In genomic region chr17:74961657-74962360, GRCh38 we compare ENCODE assay signal across 8 cellular contexts. TPM values are rescaled to one million over a fixed set of nuclear protein-coding genes. Genes with fewer than 3 reads are reported as not detected.
A peak's percentile ranks its signal among the peaks of the same experiment; 100 is the strongest.
DNase-seq lines count a peak whose midpoint lies in the region; ATAC-seq and TF ChIP-seq lines count a peak whose summit lies in the region.

No MANE protein-coding gene starts in this region.

- peaks cover 7% of the 10 kb centered on the region for H3K4me1 Mint-ChIP-seq in activated CD4-positive, alpha-beta memory T cell treated with anti-CD3 and anti-CD28 coated beads, Interleukin-2, amount 10 ng/mL, durations not matched to agents 7 days and 5 days

- H3K9me3 Mint-ChIP-seq in activated CD4-positive, alpha-beta memory T cell treated with anti-CD3 and anti-CD28 coated beads, Interleukin-2, amount 10 ng/mL, durations not matched to agents 7 days and 5 days, result no peaks in the 10 kb centered on the region

- H3K27ac Mint-ChIP-seq in activated CD4-positive, alpha-beta memory T cell treated with anti-CD3 and anti-CD28 coated beads, Interleukin-2, amount 10 ng/mL, durations not matched to agents 7 days and 5 days, result no peak overlapping the region

- intact Hi-C loops in dorsolateral prefrontal cortex (cut with DNase I), result loop anchor here (2.0 to 5.0 kb wide), 4 partner anchors 25 to 240 kb away; partner anchors contain the start of genes CDR2L (in 1 of the 2) and MRPL58 (in 1 of the 2)

- DNase-seq in CD1c-positive myeloid dendritic cell (ENCODE audit: extremely low spot score) (peak; percentile 89), HL-60 (ENCODE audit: low read depth in 1 of 2, low spot score in 1 of 2) (peak; percentile 66 to 87), NCI-H82 (lab: John Stamatoyannopoulos, UW) (peak; percentile 95), dorsolateral prefrontal cortex (peak; percentile 82 to 94 (median 90)), lung microvascular endothelial cell (ENCODE audit: low read depth in 2 of 2) (peak; percentile 89 to 93)
- DNase-seq in activated CD4-positive, alpha-beta memory T cell treated with anti-CD3 and anti-CD28 coated beads, Interleukin-2, amount 10 ng/mL, durations not matched to agents 7 days and 5 days, result peak; percentile 86
- peak; percentile 57 for DNase-seq in stimulated activated CD8-positive, alpha-beta memory T cell treated with anti-CD3 and anti-CD28 coated beads, Interleukin-12 subunit alpha, Interleukin-12 subunit beta, amount 100 ng/mL, for 24 hours (ENCODE audit: extremely low read depth)

- ATAC-seq in GM19035 (IDR thresholded peaks at IDR 0.05; ENCODE audit: unreplicated experiment), result no peak

- H3K4me3 Mint-ChIP-seq in activated CD4-positive, alpha-beta memory T cell treated with anti-CD3 and anti-CD28 coated beads, Interleukin-2, amount 10 ng/mL, durations not matched to agents 7 days and 5 days, result no peak overlapping the region

- POLR2A ChIA-PET in activated CD4-positive, alpha-beta memory T cell treated with anti-CD3 and anti-CD28 coated beads, Interleukin-2, amount 10 ng/mL, durations not matched to agents 7 days and 5 days (lab: Charles Lee), result interaction anchor here (0.6 to 3.1 kb wide), 10 partner anchors 11 to 244 kb away, joined by 3 to 23 read pairs (median 5); partner anchors contain the start of genes ARMC7, ATP5PD, FDXR and HID1

- no peak overlapping the region for H3K4me3 ChIP-seq in HL-60 (replicated peaks; ENCODE audit: insufficient read depth, low read length)
- peak overlapping the region in 9 of 59 donors; percentile 0 to 17 (median 13) for H3K4me3 ChIP-seq in dorsolateral prefrontal cortex

- H3K27me3 ChIP-seq in HL-60 (ENCODE audit: insufficient read depth, poor library complexity, severe bottlenecking) (no peaks in the 10 kb centered on the region), dorsolateral prefrontal cortex (no peaks in the 10 kb centered on the region)

- H3K36me3 Mint-ChIP-seq in activated CD4-positive, alpha-beta memory T cell treated with anti-CD3 and anti-CD28 coated beads, Interleukin-2, amount 10 ng/mL, durations not matched to agents 7 days and 5 days (ENCODE audit: low read depth), result no peaks in the 10 kb centered on the region

- peaks cover 5% of the 10 kb centered on the region for H3K27me3 Mint-ChIP-seq in activated CD4-positive, alpha-beta memory T cell treated with anti-CD3 and anti-CD28 coated beads, Interleukin-2, amount 10 ng/mL, durations not matched to agents 7 days and 5 days

- CTCF ChIA-PET in activated CD4-positive, alpha-beta memory T cell treated with anti-CD3 and anti-CD28 coated beads, Interleukin-2, amount 10 ng/mL, durations not matched to agents 7 days and 5 days (lab: Charles Lee), result interaction anchor here (0.6 to 3.6 kb wide), 68 partner anchors 9 to 757 kb away, joined by 3 to 87 read pairs (median 5); partner anchors contain the start of genes ARMC7, ATP5PD, CDR2L and FDXR

- H3K27ac ChIP-seq in HL-60 (replicated peaks), result no peak overlapping the region
- peak overlapping the region; percentile 65 to 99 (median 94) for H3K27ac ChIP-seq in dorsolateral prefrontal cortex

- TF ChIP-seq CTCF in HL-60 (IDR thresholded peaks at IDR 0.05; ENCODE audit: insufficient read depth, low read length), result peak; percentile 42
- peak; percentile 63 to 96 (median 89) for TF ChIP-seq CTCF in dorsolateral prefrontal cortex (IDR thresholded peaks at IDR 0.05 in 54 of 56, conservative IDR thresholded peaks at IDR 0.05 in 2 of 56; ENCODE audit: low read depth in 1 of 56, partially characterized antibody in 56 of 56)

RNA-seq across cellular contexts. Expression of gene HID1, which starts 10.8 kb away (rescaled TPM):
- total RNA-seq in activated CD4-positive, alpha-beta memory T cell treated with anti-CD3 and anti-CD28 coated beads, Interleukin-2, amount 10 ng/mL, durations not matched to agents 7 days and 5 days, result 1 to 10 TPM in 1 of 2 experiments, under 1 TPM in 1; 0.38 to 1.4 TPM
- 100 to 1,000 TPM in 81 of 120 experiments, 10 to 100 TPM in 39; 70.3 to 228 (median 111) TPM for total RNA-seq in dorsolateral prefrontal cortex
- 21.4 and 44.8 TPM in 2 replicates for total RNA-seq in lung microvascular endothelial cell

RNA-seq across cellular contexts. Expression of gene CDR2L, which starts 25.6 kb away (rescaled TPM):
- total RNA-seq in activated CD4-positive, alpha-beta memory T cell treated with anti-CD3 and anti-CD28 coated beads, Interleukin-2, amount 10 ng/mL, durations not matched to agents 7 days and 5 days, result under 1 TPM; 0.50 to 0.63 TPM
- total RNA-seq in dorsolateral prefrontal cortex (10 to 100 TPM; 11.9 to 63.9 (median 22.6) TPM), lung microvascular endothelial cell (5.0 and 5.7 TPM in 2 replicates)

RNA-seq across cellular contexts. Expression of gene OTOP3, which starts 26.1 kb away (rescaled TPM):
- total RNA-seq in activated CD4-positive, alpha-beta memory T cell treated with anti-CD3 and anti-CD28 coated beads, Interleukin-2, amount 10 ng/mL, durations not matched to agents 7 days and 5 days, result not detected
- total RNA-seq in dorsolateral prefrontal cortex (not detected), lung microvascular endothelial cell (not detected in 2 replicates)

RNA-seq across cellular contexts. Expression of gene OTOP2, which starts 37.7 kb away (rescaled TPM):
- not detected for total RNA-seq in activated CD4-positive, alpha-beta memory T cell treated with anti-CD3 and anti-CD28 coated beads, Interleukin-2, amount 10 ng/mL, durations not matched to agents 7 days and 5 days
- total RNA-seq in dorsolateral prefrontal cortex, result not detected
- total RNA-seq in lung microvascular endothelial cell, result not detected in 2 replicates

RNA-seq across cellular contexts. Expression of gene USH1G, which starts 38.8 kb away (rescaled TPM):
- total RNA-seq in activated CD4-positive, alpha-beta memory T cell treated with anti-CD3 and anti-CD28 coated beads, Interleukin-2, amount 10 ng/mL, durations not matched to agents 7 days and 5 days, result not detected
- total RNA-seq in dorsolateral prefrontal cortex, result under 1 TPM in 3 of 120 experiments, not detected in 117; 0.10 to 0.19 (median 0.16) TPM
- total RNA-seq in lung microvascular endothelial cell, result not detected in 2 replicates
